Comparison of ENCODE assay signal across 8 cellular contexts in genomic region chr12:55738113-55739024, GRCh38. TPM values are rescaled to one million over a fixed set of nuclear protein-coding genes. Genes with fewer than 3 reads are reported as not detected.
DNase-seq lines count a peak whose midpoint lies in the region; ATAC-seq and TF ChIP-seq lines count a peak whose summit lies in the region.

No MANE protein-coding gene starts in this region.

- peaks cover 0 to 17% (median 10%) of the 10 kb centered on the region in 4 donors for H3K4me1 ChIP-seq in liver (ENCODE audit: control insufficient read depth in 4 of 4, insufficient read depth in 4 of 4, low read length in 3 of 4)

- H3K27me3 ChIP-seq in BJ (ENCODE audit: control insufficient read depth, insufficient read depth, low read length) (no peaks in the 10 kb centered on the region), dorsolateral prefrontal cortex (no peaks in the 10 kb centered on the region), liver (ENCODE audit: control insufficient read depth in 4 of 4, insufficient read depth in 4 of 4, low read length in 3 of 4) (peaks cover 0 to 5% (median 0%) of the 10 kb centered on the region in 4 donors)

- peak overlapping the region; percentile 49 to 75 for H3K9ac ChIP-seq in liver (ENCODE audit: low read depth in 1 of 2, low read length in 2 of 2)

- H3K9me3 ChIP-seq in liver (ENCODE audit: control insufficient read depth in 4 of 4, low read length in 3 of 4) = no peaks in the 10 kb centered on the region

- peak overlapping the region; percentile 76 for H3K27ac Mint-ChIP-seq in activated CD4-positive, alpha-beta T cell treated with anti-CD3 and anti-CD28 coated beads for 36 hours

- no peaks in the 10 kb centered on the region for H3K9me3 Mint-ChIP-seq in activated CD4-positive, alpha-beta T cell treated with anti-CD3 and anti-CD28 coated beads for 36 hours (ENCODE audit: low read depth)

- H3K4me3 ChIP-seq in BJ (ENCODE audit: low read depth, low read length) (peak overlapping the region; percentile 58), dorsolateral prefrontal cortex (peak overlapping the region; percentile 32 to 78 (median 63)), liver (ENCODE audit: low read depth in 1 of 3, low read length in 3 of 3) (peak overlapping the region; percentile 40 to 47 (median 46))

- POLR2A ChIA-PET in BJ (lab: Charles Lee) = interaction anchor here (0.6 to 1.6 kb wide), 4 partner anchors 9 to 1891 kb away, joined by 4 to 6 read pairs (median 4); partner anchors contain the start of genes CD63, ORMDL2 and SARNP
- POLR2A ChIA-PET in activated CD4-positive, alpha-beta T cell treated with anti-CD3 and anti-CD28 coated beads for 36 hours (lab: Charles Lee) = interaction anchor here (0.6 to 1.5 kb wide), 9 partner anchors 9 to 380 kb away, joined by 3 to 13 read pairs (median 4); partner anchors contain the start of genes CD63, ORMDL2, PA2G4 and RAB5B

- intact Hi-C loops in activated CD4-positive, alpha-beta T cell treated with anti-CD3 and anti-CD28 coated beads for 36 hours (cut with DNase I, micrococcal nuclease) = loop anchor here (1.0 to 5.0 kb wide), 17 partner anchors 9 to 486 kb away; partner anchors contain the start of genes RPS26 (in 2 of the 2), SARNP (in 2 of the 2), BLOC1S1 (in 1 of the 2) and CD63 (in 1 of the 2)
- intact Hi-C loops in dorsolateral prefrontal cortex (cut with DNase I) = loop anchor here in 1 of 2 donors (5.0 kb wide), 3 partner anchors 59 to 189 kb away; partner anchors contain the start of genes ORMDL2, PYM1 and SARNP

- no peaks in the 10 kb centered on the region for H3K36me3 Mint-ChIP-seq in activated CD4-positive, alpha-beta T cell treated with anti-CD3 and anti-CD28 coated beads for 36 hours (ENCODE audit: low read depth)

- DNase-seq in BJ (ENCODE audit: low read depth) (no peak), GM19238 (ENCODE audit: insufficient read length, low spot score) (peak; percentile 85), NCI-H510A (lab: John Stamatoyannopoulos, UW) (peak; percentile 38), dorsolateral prefrontal cortex (peak; percentile 48 to 88 (median 80))
- DNase-seq in activated CD4-positive, alpha-beta T cell treated with anti-CD3 and anti-CD28 coated beads for 36 hours = peak; percentile 88
- peak; percentile 75 for DNase-seq in stimulated activated CD4-positive, alpha-beta T cell treated with anti-CD3 and anti-CD28 coated beads, Interleukin-4, amount 100 ng/mL, for 1 hour

- TF ChIP-seq RAD21 in liver (IDR thresholded peaks at IDR 0.05) = peak; percentile 91 to 93

- peak; percentile 87 for ATAC-seq in HG03432 (IDR thresholded peaks at IDR 0.05; ENCODE audit: unreplicated experiment)
- ATAC-seq in activated CD4-positive, alpha-beta T cell treated with anti-CD3 and anti-CD28 coated beads for 36 hours = peak; percentile 82

- peak; percentile 67 for TF ChIP-seq CTCF in BJ (IDR thresholded peaks at IDR 0.05; ENCODE audit: insufficient read depth, low read depth, low read length)
- TF ChIP-seq CTCF in dorsolateral prefrontal cortex (IDR thresholded peaks at IDR 0.05 in 54 of 56, conservative IDR thresholded peaks at IDR 0.05 in 2 of 56; ENCODE audit: low read depth in 1 of 56, partially characterized antibody in 56 of 56) = peak; percentile 79 to 98 (median 94)
- peak; percentile 97 for TF ChIP-seq CTCF in liver (IDR thresholded peaks at IDR 0.05; ENCODE audit: low read depth, low read length, missing input control)

- peaks cover 23% of the 10 kb centered on the region for H3K4me1 Mint-ChIP-seq in activated CD4-positive, alpha-beta T cell treated with anti-CD3 and anti-CD28 coated beads for 36 hours

- peak overlapping the region; percentile 68 for H3K4me3 Mint-ChIP-seq in activated CD4-positive, alpha-beta T cell treated with anti-CD3 and anti-CD28 coated beads for 36 hours

- H3K27ac ChIP-seq in dorsolateral prefrontal cortex (peak overlapping the region; percentile 25 to 96 (median 87)), liver (ENCODE audit: low read depth in 1 of 2, low read length in 2 of 2) (peak overlapping the region; percentile 27 to 68)

- H3K27me3 Mint-ChIP-seq in activated CD4-positive, alpha-beta T cell treated with anti-CD3 and anti-CD28 coated beads for 36 hours = no peaks in the 10 kb centered on the region

- 9% methylated on average over 14 of the region's 14 CpGs for WGBS in liver

- CTCF ChIA-PET in BJ (lab: Yijun Ruan, JAX) = interaction anchor here (0.8 to 10.9 kb wide), 58 partner anchors 9 to 451 kb away, joined by 3 to 86 read pairs (median 5); partner anchors contain the start of genes CD63, DGKA, DNAJC14 and MMP19
- CTCF ChIA-PET in activated CD4-positive, alpha-beta T cell treated with anti-CD3 and anti-CD28 coated beads for 36 hours (lab: Charles Lee) = interaction anchor here (0.6 to 5.1 kb wide), 76 partner anchors 9 to 1237 kb away, joined by 3 to 69 read pairs (median 5); partner anchors contain the start of genes BLOC1S1, CD63, DGKA and DNAJC14

- H3K36me3 ChIP-seq in BJ (ENCODE audit: control insufficient read depth, insufficient read depth, low read length) (no peaks in the 10 kb centered on the region), liver (ENCODE audit: control insufficient read depth in 4 of 4, insufficient read depth in 3 of 4, low read depth in 1 of 4, low read length in 3 of 4) (no peaks in the 10 kb centered on the region)

TF ChIP-seq in liver, 16 proteins besides CTCF, POLR2A, EP300 and RAD21:
- no peak for TF ChIP-seq REST (IDR thresholded peaks at IDR 0.05)
- TF ChIP-seq SP1 (IDR thresholded peaks at IDR 0.05) = peak; percentile 7
- no peak for TF ChIP-seq TAF1 (conservative IDR thresholded peaks at IDR 0.05)
- TF ChIP-seq RXRA (IDR thresholded peaks at IDR 0.05) = no peak

RNA-seq across cellular contexts. Expression of gene GDF11, which starts 4.6 kb away (rescaled TPM):
- polyA plus RNA-seq in BJ (2011; rRNA removed) = 2.9 and 3.8 TPM in 2 replicates
- polyA minus RNA-seq in BJ (2011; rRNA and poly(A)+ RNA removed) = 4.5 and 4.7 TPM in 2 replicates
- total RNA-seq in activated CD4-positive, alpha-beta T cell treated with anti-CD3 and anti-CD28 coated beads for 36 hours = 1 to 10 TPM; 7.5 to 9.5 TPM
- 10 to 100 TPM; 11.9 to 63.8 (median 21.4) TPM for total RNA-seq in dorsolateral prefrontal cortex
- 1 to 10 TPM in 1 of 2 donors, under 1 TPM in 1; 0.84 to 5.0 TPM for total RNA-seq in liver
- under 1 TPM; 0.40 to 0.55 TPM for polyA plus RNA-seq in liver

RNA-seq across cellular contexts. Expression of gene CD63, which starts 9.6 kb away (rescaled TPM):
- 974 and 1,937 TPM in 2 replicates for polyA plus RNA-seq in BJ (2011; rRNA removed)
- 454 and 644 TPM in 2 replicates for polyA minus RNA-seq in BJ (2011; rRNA and poly(A)+ RNA removed)
- total RNA-seq in activated CD4-positive, alpha-beta T cell treated with anti-CD3 and anti-CD28 coated beads for 36 hours = 100 to 1,000 TPM; 113 to 122 TPM
- total RNA-seq in dorsolateral prefrontal cortex = 100 to 1,000 TPM; 216 to 509 (median 301) TPM
- total RNA-seq in liver = 100 to 1,000 TPM; 185 to 373 TPM
- 100 to 1,000 TPM; 328 to 348 TPM for polyA plus RNA-seq in liver

RNA-seq across cellular contexts. Expression of gene RDH5, which starts 18.2 kb away (rescaled TPM):
- polyA plus RNA-seq in BJ (2011; rRNA removed) (4.5 and 6.2 TPM in 2 replicates), liver (10 to 100 TPM; 36.6 to 61.7 TPM)
- polyA minus RNA-seq in BJ (2011; rRNA and poly(A)+ RNA removed) = 2.4 and 2.8 TPM in 2 replicates
- 10 to 100 TPM in 1 of 2 experiments, 1 to 10 TPM in 1; 9.6 to 12.2 TPM for total RNA-seq in activated CD4-positive, alpha-beta T cell treated with anti-CD3 and anti-CD28 coated beads for 36 hours
- total RNA-seq in dorsolateral prefrontal cortex (10 to 100 TPM in 45 of 120 experiments, 1 to 10 TPM in 75; 3.2 to 19.4 (median 9.0) TPM), liver (10 to 100 TPM in 1 of 2 donors, 1 to 10 TPM in 1; 9.2 to 21.8 TPM)

RNA-seq across cellular contexts. Expression of gene BLOC1S1, which starts 22.5 kb away (rescaled TPM):
- polyA plus RNA-seq in BJ (2011; rRNA removed) (147 and 172 TPM in 2 replicates), liver (100 to 1,000 TPM; 150 TPM)
- 31.2 and 41.8 TPM in 2 replicates for polyA minus RNA-seq in BJ (2011; rRNA and poly(A)+ RNA removed)
- 100 to 1,000 TPM; 107 to 115 TPM for total RNA-seq in activated CD4-positive, alpha-beta T cell treated with anti-CD3 and anti-CD28 coated beads for 36 hours
- total RNA-seq in dorsolateral prefrontal cortex (100 to 1,000 TPM in 89 of 120 experiments, 10 to 100 TPM in 31; 73.5 to 149 (median 111) TPM), liver (10 to 100 TPM; 43.7 to 79.6 TPM)

RNA-seq across cellular contexts. Expression of gene ITGA7, which starts 30.7 kb away (rescaled TPM):
- polyA plus RNA-seq in BJ (2011; rRNA removed) = 9.4 and 11.6 TPM in 2 replicates
- polyA minus RNA-seq in BJ (2011; rRNA and poly(A)+ RNA removed) = 4.7 and 7.8 TPM in 2 replicates
- total RNA-seq in activated CD4-positive, alpha-beta T cell treated with anti-CD3 and anti-CD28 coated beads for 36 hours = 1 to 10 TPM; 5.5 to 5.6 TPM
- total RNA-seq in dorsolateral prefrontal cortex = 100 to 1,000 TPM in 38 of 120 experiments, 10 to 100 TPM in 82; 47.1 to 183 (median 85.5) TPM
- 1 to 10 TPM in 1 of 2 donors, under 1 TPM in 1; 0.98 to 3.8 TPM for total RNA-seq in liver
- polyA plus RNA-seq in liver = 1 to 10 TPM; 2.8 to 4.9 TPM
